ENCODE assay signal across 21 cellular contexts in genomic region chr13:113126265-113127150, GRCh38. TPM values are rescaled to one million over a fixed set of nuclear protein-coding genes. Genes with fewer than 3 reads are reported as not detected.
"Had no signal": no experiment of that assay in that cellular context is flagged by ENCODE, and none has a peak within 500 bp of the region (broad histone marks: within the 10 kb centered on the region; RNA-seq: fewer than 3 reads in every experiment).

No MANE protein-coding gene starts in this region.

- FAIRE-seq: frontal cortex had no signal

- H3K9me3 Mint-ChIP-seq: activated CD4-positive, alpha-beta memory T cell treated with anti-CD3 and anti-CD28 coated beads for 36 hours; brain; natural killer cell treated with Interleukin-12 subunit alpha and Interleukin-12 subunit beta and Interleukin-15 and Interleukin-18, amount 100 ng/mL, for 72 hours; stimulated activated naive CD8-positive, alpha-beta T cell treated with anti-CD3 and anti-CD28 coated beads, Interleukin-15, Interleukin-2, amounts not matched to agents 100 ng/mL and 50 ng/mL, for 24 hours had no signal

- H3K4me3 Mint-ChIP-seq: activated CD4-positive, alpha-beta memory T cell treated with anti-CD3 and anti-CD28 coated beads for 36 hours; activated CD8-positive, alpha-beta memory T cell treated with anti-CD3 and anti-CD28 coated beads, Interleukin-2, amount 10 ng/mL, durations not matched to agents 7 days and 5 days; activated naive CD8-positive, alpha-beta T cell; brain; natural killer cell treated with Interleukin-12 subunit alpha and Interleukin-12 subunit beta and Interleukin-15 and Interleukin-18, amount 100 ng/mL, for 72 hours; stimulated activated naive CD8-positive, alpha-beta T cell treated with anti-CD3 and anti-CD28 coated beads, Interleukin-15, Interleukin-2, amounts not matched to agents 100 ng/mL and 50 ng/mL, for 24 hours had no signal

- H3K27ac Mint-ChIP-seq: activated CD4-positive, alpha-beta memory T cell treated with anti-CD3 and anti-CD28 coated beads for 36 hours; activated CD8-positive, alpha-beta memory T cell treated with anti-CD3 and anti-CD28 coated beads, Interleukin-2, amount 10 ng/mL, durations not matched to agents 7 days and 5 days; activated naive CD8-positive, alpha-beta T cell; brain; natural killer cell treated with Interleukin-12 subunit alpha and Interleukin-12 subunit beta and Interleukin-15 and Interleukin-18, amount 100 ng/mL, for 72 hours; progenitor cell of endocrine pancreas; stimulated activated naive CD8-positive, alpha-beta T cell treated with anti-CD3 and anti-CD28 coated beads, Interleukin-15, Interleukin-2, amounts not matched to agents 100 ng/mL and 50 ng/mL, for 24 hours had no signal

- DNase-seq: activated CD4-positive, alpha-beta memory T cell treated with anti-CD3 and anti-CD28 coated beads for 36 hours; activated CD8-positive, alpha-beta memory T cell treated with anti-CD3 and anti-CD28 coated beads, Interleukin-2, amount 10 ng/mL, durations not matched to agents 7 days and 5 days; activated T-cell treated with anti-CD3 and anti-CD28 coated beads, Interleukin-2, amount 50 U/mL, for 1 hour; heart right ventricle; mesenchymal stem cell; SK-N-SH; T-helper 1 cell; T1000; trophoblast cell had no signal

- ATAC-seq: activated CD8-positive, alpha-beta memory T cell treated with anti-CD3 and anti-CD28 coated beads, Interleukin-2, amount 10 ng/mL, durations not matched to agents 7 days and 5 days; heart right ventricle; natural killer cell treated with Interleukin-12 subunit alpha and Interleukin-12 subunit beta and Interleukin-15 and Interleukin-18, amount 100 ng/mL, for 72 hours had no signal

- H3K36me3 Mint-ChIP-seq: activated CD4-positive, alpha-beta memory T cell treated with anti-CD3 and anti-CD28 coated beads for 36 hours; activated CD8-positive, alpha-beta memory T cell treated with anti-CD3 and anti-CD28 coated beads, Interleukin-2, amount 10 ng/mL, durations not matched to agents 7 days and 5 days; activated naive CD8-positive, alpha-beta T cell; brain; natural killer cell treated with Interleukin-12 subunit alpha and Interleukin-12 subunit beta and Interleukin-15 and Interleukin-18, amount 100 ng/mL, for 72 hours had no signal

- H3K4me1 Mint-ChIP-seq: activated CD8-positive, alpha-beta memory T cell treated with anti-CD3 and anti-CD28 coated beads, Interleukin-2, amount 10 ng/mL, durations not matched to agents 7 days and 5 days had no signal

RNA-seq across cellular contexts. Expression of gene F10, which starts 3.9 kb away (rescaled TPM):
- total RNA-seq: activated CD4-positive, alpha-beta memory T cell treated with anti-CD3 and anti-CD28 coated beads for 36 hours; activated CD8-positive, alpha-beta memory T cell treated with anti-CD3 and anti-CD28 coated beads, Interleukin-2, amount 10 ng/mL, durations not matched to agents 7 days and 5 days; dermis microvascular lymphatic vessel endothelial cell; natural killer cell treated with Interleukin-12 subunit alpha and Interleukin-12 subunit beta and Interleukin-15 and Interleukin-18, amount 100 ng/mL, for 72 hours had no signal

RNA-seq across cellular contexts. Expression of gene F7, which starts 20.9 kb away (rescaled TPM):
- total RNA-seq: activated CD8-positive, alpha-beta memory T cell treated with anti-CD3 and anti-CD28 coated beads, Interleukin-2, amount 10 ng/mL, durations not matched to agents 7 days and 5 days; dermis microvascular lymphatic vessel endothelial cell; natural killer cell treated with Interleukin-12 subunit alpha and Interleukin-12 subunit beta and Interleukin-15 and Interleukin-18, amount 100 ng/mL, for 72 hours; suprapubic skin had no signal

RNA-seq across cellular contexts. Expression of gene PROZ, which starts 31.9 kb away (rescaled TPM):
- total RNA-seq: activated CD4-positive, alpha-beta memory T cell treated with anti-CD3 and anti-CD28 coated beads for 36 hours; activated CD8-positive, alpha-beta memory T cell treated with anti-CD3 and anti-CD28 coated beads, Interleukin-2, amount 10 ng/mL, durations not matched to agents 7 days and 5 days; cerebellum; dermis microvascular lymphatic vessel endothelial cell; epithelial cell of proximal tubule; frontal cortex; natural killer cell treated with Interleukin-12 subunit alpha and Interleukin-12 subunit beta and Interleukin-15 and Interleukin-18, amount 100 ng/mL, for 72 hours; progenitor cell of endocrine pancreas; right atrium auricular region; smooth muscle cell; suprapubic skin had no signal
